In the genomic region with DNA sequence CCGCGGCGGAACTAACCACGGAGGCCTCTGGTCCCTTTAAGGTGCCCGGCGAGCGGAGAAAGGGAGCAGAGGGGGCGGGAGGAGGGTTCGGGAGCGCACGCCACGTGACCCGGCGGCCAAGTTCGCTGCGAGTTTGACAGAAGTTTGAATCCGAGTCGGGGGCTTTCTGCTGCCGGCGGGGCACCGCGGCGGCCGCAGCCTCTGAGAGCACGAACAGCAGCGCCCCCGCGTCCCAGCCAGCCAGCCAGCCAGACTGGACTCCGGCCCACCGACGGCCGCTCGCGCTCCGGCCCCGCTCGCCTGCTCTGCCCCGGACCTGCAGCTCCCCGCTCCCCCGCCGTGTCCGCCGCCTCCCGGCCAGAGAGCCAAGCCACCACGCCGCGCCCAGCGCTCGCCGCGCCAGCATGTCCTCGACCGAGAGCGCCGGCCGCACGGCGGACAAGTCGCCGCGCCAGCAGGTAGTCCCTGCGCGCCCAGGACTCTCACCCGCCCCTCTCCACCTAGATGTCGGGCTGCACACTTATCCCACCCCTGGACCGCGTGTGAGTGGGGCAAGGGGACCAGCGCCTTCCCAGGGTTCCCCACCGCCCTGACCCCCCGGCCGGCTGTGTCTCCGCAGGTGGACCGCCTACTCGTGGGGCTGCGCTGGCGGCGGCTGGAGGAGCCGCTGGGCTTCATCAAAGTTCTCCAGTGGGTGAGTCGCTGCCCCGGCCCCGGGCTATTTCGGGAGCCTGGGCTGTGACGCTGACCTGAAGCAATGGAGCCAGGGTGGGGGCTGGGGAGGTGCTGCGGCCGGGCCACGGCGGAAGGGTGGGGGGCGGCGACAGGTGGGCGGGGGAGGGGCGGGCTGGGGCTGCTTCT, we compare ENCODE assay signal across 8 cellular contexts. TPM values are rescaled to one million over a fixed set of nuclear protein-coding genes. Genes with fewer than 3 reads are reported as not detected.
DNase-seq lines count a peak whose midpoint lies in the region; ATAC-seq, FAIRE-seq and TF ChIP-seq lines count a peak whose summit lies in the region.

A gene (plus strand): TSS at position 107 of the 861 bp plus-strand sequence. CDS start 298 bp downstream, at position 405.

- H3K4me3 ChIP-seq in cardiac muscle cell (peak within 1 kb of the TSS; percentile 72), pancreas (peak within 1 kb of the TSS; percentile 65 to 81 (median 72))

- intact Hi-C loops in pancreas (cut with DNase I), result no loop called here

- no peaks in the 10 kb centered on the region for H3K36me3 Mint-ChIP-seq in activated CD4-positive, alpha-beta T cell treated with anti-CD3 and anti-CD28 coated beads, Interleukin-2, amount 10 ng/mL, durations not matched to agents 7 days and 5 days (ENCODE audit: low read depth)
- H3K36me3 Mint-ChIP-seq in activated T-cell treated with anti-CD3 and anti-CD28 coated beads, Interleukin-2, amount 50 U/mL, for 72 hours (ENCODE audit: insufficient read depth in 2 of 2), result no peaks in the 10 kb centered on the region

- H3K9me3 ChIP-seq in cardiac muscle cell (ENCODE audit: low read depth) (no peaks in the 10 kb centered on the region), pancreas (no peaks in the 10 kb centered on the region)

- no peak for DNase-seq in activated CD4-positive, alpha-beta T cell treated with anti-CD3 and anti-CD28 coated beads, Interleukin-2, amount 10 ng/mL, durations not matched to agents 7 days and 5 days
- no peak for DNase-seq in activated CD4-positive, alpha-beta T cell treated with anti-CD3 and anti-CD28 coated beads for 1 hour
- peak; percentile 14 to 41 for DNase-seq in activated T-cell treated with anti-CD3 and anti-CD28 coated beads, Interleukin-2, amount 50 U/mL, for 72 hours
- DNase-seq in cardiac muscle cell (ENCODE audit: low read depth in 1 of 2, low spot score in 1 of 2) (peak; percentile 21 to 85), pancreas (peak; percentile 65 to 89 (median 78)), NCI-H2081 treated with DMSO at 0.1 percent for 48 hours (lab: John Stamatoyannopoulos, UW) (no peak), activated gamma-delta T cell treated with Interleukin-2 at 50 U/mL for 16 hours (no peak)

- no peaks in the 10 kb centered on the region for H3K9me3 Mint-ChIP-seq in activated CD4-positive, alpha-beta T cell treated with anti-CD3 and anti-CD28 coated beads, Interleukin-2, amount 10 ng/mL, durations not matched to agents 7 days and 5 days
- H3K9me3 Mint-ChIP-seq in activated T-cell treated with anti-CD3 and anti-CD28 coated beads, Interleukin-2, amount 50 U/mL, for 72 hours, result no peaks in the 10 kb centered on the region

- TF ChIP-seq CTCF in cardiac muscle cell (IDR thresholded peaks at IDR 0.05; ENCODE audit: low read depth, low read length) (no peak), pancreas (IDR thresholded peaks at IDR 0.05) (no peak)

- H3K4me3 Mint-ChIP-seq in activated CD4-positive, alpha-beta T cell treated with anti-CD3 and anti-CD28 coated beads, Interleukin-2, amount 10 ng/mL, durations not matched to agents 7 days and 5 days, result peak within 1 kb of the TSS; percentile 58
- peak within 1 kb of the TSS; percentile 74 to 75 for H3K4me3 Mint-ChIP-seq in activated T-cell treated with anti-CD3 and anti-CD28 coated beads, Interleukin-2, amount 50 U/mL, for 72 hours

- H3K27me3 ChIP-seq in cardiac muscle cell, result peaks cover 46% of the 10 kb centered on the region
- no peaks in the 10 kb centered on the region for H3K27me3 ChIP-seq in pancreas

- CTCF ChIA-PET in activated CD4-positive, alpha-beta T cell treated with anti-CD3 and anti-CD28 coated beads, Interleukin-2, amount 10 ng/mL, durations not matched to agents 7 days and 5 days (lab: Charles Lee), result interaction anchor here (1.3 kb wide), 1 partner anchor 14 kb away, joined by 3 read pairs; no protein-coding TSS in a partner anchor

- H3K4me1 Mint-ChIP-seq in activated CD4-positive, alpha-beta T cell treated with anti-CD3 and anti-CD28 coated beads, Interleukin-2, amount 10 ng/mL, durations not matched to agents 7 days and 5 days, result peaks cover 11% of the 10 kb centered on the region
- no peaks in the 10 kb centered on the region for H3K4me1 Mint-ChIP-seq in activated T-cell treated with anti-CD3 and anti-CD28 coated beads, Interleukin-2, amount 50 U/mL, for 72 hours (ENCODE audit: low read depth)

- POLR2A ChIA-PET in activated CD4-positive, alpha-beta T cell treated with anti-CD3 and anti-CD28 coated beads, Interleukin-2, amount 10 ng/mL, durations not matched to agents 7 days and 5 days (lab: Charles Lee), result no interaction called here

- H3K36me3 ChIP-seq in cardiac muscle cell (no peaks in the 10 kb centered on the region), pancreas (no peaks in the 10 kb centered on the region)

- FAIRE-seq in pancreas (lab: Jason Lieb, UNC), result no peak

- H3K27ac ChIP-seq in cardiac muscle cell (peak within 1 kb of the TSS; percentile 96), pancreas (peak within 1 kb of the TSS; percentile 11 to 63 (median 30))

- peaks cover 6% of the 10 kb centered on the region for H3K4me1 ChIP-seq in cardiac muscle cell (ENCODE audit: low read depth)
- H3K4me1 ChIP-seq in pancreas, result peaks cover 0 to 5% (median 0%) of the 10 kb centered on the region in 3 donors

- 1% methylated on average over 55 to 91 of the region's 91 CpGs for WGBS in pancreas, 2 donors

- H3K27ac Mint-ChIP-seq in activated CD4-positive, alpha-beta T cell treated with anti-CD3 and anti-CD28 coated beads, Interleukin-2, amount 10 ng/mL, durations not matched to agents 7 days and 5 days, result no peak within 1 kb of the TSS
- H3K27ac Mint-ChIP-seq in activated T-cell treated with anti-CD3 and anti-CD28 coated beads, Interleukin-2, amount 50 U/mL, for 72 hours, result no peak within 1 kb of the TSS

- peak; percentile 66 to 70 for ATAC-seq in activated T-cell treated with anti-CD3 and anti-CD28 coated beads, Interleukin-2, amount 50 U/mL, for 72 hours (replicated peaks in 1 of 2)
- peak; percentile 86 to 93 (median 91) for ATAC-seq in pancreas
- ATAC-seq in HG03521 (IDR thresholded peaks at IDR 0.05; ENCODE audit: unreplicated experiment), result no peak

- H3K27me3 Mint-ChIP-seq in activated CD4-positive, alpha-beta T cell treated with anti-CD3 and anti-CD28 coated beads, Interleukin-2, amount 10 ng/mL, durations not matched to agents 7 days and 5 days, result peaks cover 79% of the 10 kb centered on the region
- H3K27me3 Mint-ChIP-seq in activated T-cell treated with anti-CD3 and anti-CD28 coated beads, Interleukin-2, amount 50 U/mL, for 72 hours (ENCODE audit: low read depth), result peaks cover 88% of the 10 kb centered on the region

RNA-seq across cellular contexts. Expression of the gene that starts here (rescaled TPM):
- total RNA-seq in activated CD4-positive, alpha-beta T cell treated with anti-CD3 and anti-CD28 coated beads, Interleukin-2, amount 10 ng/mL, durations not matched to agents 7 days and 5 days, result not detected
- under 1 TPM; 0.10 to 0.37 TPM for total RNA-seq in activated T-cell treated with anti-CD3 and anti-CD28 coated beads, Interleukin-2, amount 50 U/mL, for 72 hours
- total RNA-seq in cardiac muscle cell (10.7 and 17.8 TPM in 2 replicates), pancreas (1 to 10 TPM; 1.5 to 3.7 (median 2.5) TPM)
- polyA plus RNA-seq in cardiac muscle cell (17.0 and 27.3 TPM in 2 replicates), pancreas (1 to 10 TPM; 1.5 to 2.8 TPM)

Comparison
In these comparisons a context has a peak if more than half of its experiments do, and no peak if none do; other contexts are left out.
1. Peak in DNase-seq and ATAC-seq in activated T-cell treated with anti-CD3 and anti-CD28 coated beads, Interleukin-2, amount 50 U/mL, for 72 hours; RNA of the gene not detected or under 1 TPM.
2. DNase-seq: peak in cardiac muscle cell (2 of 2) and pancreas (6 of 6); none in activated CD4-positive, alpha-beta T cell treated with anti-CD3 and anti-CD28 coated beads, Interleukin-2, amount 10 ng/mL, durations not matched to agents 7 days and 5 days (single experiment), activated CD4-positive, alpha-beta T cell treated with anti-CD3 and anti-CD28 coated beads for 1 hour (single experiment), NCI-H2081 treated with DMSO at 0.1 percent for 48 hours (single experiment) and activated gamma-delta T cell treated with Interleukin-2 at 50 U/mL for 16 hours (single experiment).